Comparison of ENCODE assay signal across 10 cellular contexts in the genomic region with DNA sequence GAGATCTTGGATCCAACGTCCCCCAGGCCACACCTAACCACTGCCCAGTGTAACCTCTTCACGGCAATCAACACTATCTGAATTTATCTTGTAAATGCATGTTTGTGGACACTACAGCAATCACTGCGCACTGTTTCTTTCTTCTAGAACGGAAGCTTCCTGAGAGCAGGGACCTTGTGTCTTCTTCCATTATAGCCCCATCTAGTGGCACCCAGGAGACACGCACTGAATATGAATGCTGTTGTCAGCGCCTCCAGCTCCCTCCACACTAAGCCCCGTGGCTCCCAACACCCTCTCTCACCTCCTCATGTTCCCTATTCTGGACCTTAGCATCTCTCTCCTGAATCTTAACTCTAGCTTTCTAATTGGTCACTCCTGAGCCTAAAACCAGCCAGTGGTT.
A peak's percentile ranks its signal among the peaks of the same experiment; 100 is the strongest.
DNase-seq lines count a peak whose midpoint lies in the region; ATAC-seq, FAIRE-seq and TF ChIP-seq lines count a peak whose summit lies in the region.
"Had no signal": no experiment of that assay in that cellular context is flagged by ENCODE, and none has a peak within 500 bp of the region (broad histone marks: within the 10 kb centered on the region; RNA-seq: fewer than 3 reads in every experiment).

No MANE protein-coding gene starts in this region.

- H3K9me3 ChIP-seq in GM12878 (replicated peaks; ENCODE audit: control insufficient read depth, insufficient read depth, low read length) = no peaks in the 10 kb centered on the region

- 0 out of 2 replicates have a peak, but pooled peaks have one; percentile 20 for TF ChIP-seq RAD21 in GM12878 (IDR thresholded peaks at IDR 0.05; ENCODE audit: insufficient read depth, low read depth, low read length)

- H4K8ac ChIP-seq in mesendoderm (ENCODE audit: low read depth, low read length) = no peak overlapping the region

- in situ Hi-C loops in GM12878 (cut with MboI) = no loop called here

- H3K4me3 ChIP-seq in HFF-Myc (replicated peaks; ENCODE audit: low read depth, low read length) (no peak overlapping the region), GM12878 (no peak overlapping the region), mesendoderm (ENCODE audit: low read length) (no peak overlapping the region)

- DNase-seq in DMS53 (lab: John Stamatoyannopoulos, UW) = peak; percentile 56
- no peak for DNase-seq in HFF-Myc (ENCODE audit: extremely low read depth, low read depth)
- DNase-seq in GM12878 (ENCODE audit: low read depth, low spot score) = no peak
- DNase-seq in mesendoderm = peak; percentile 63
- no peak for DNase-seq in stimulated activated naive CD4-positive, alpha-beta T cell treated with Interleukin-2 at 50 U/mL for 16 hours (lab: John Stamatoyannopoulos, UW)
- no peak for DNase-seq in NCI-H146 treated with DMSO at 0.1 percent for 48 hours (lab: John Stamatoyannopoulos, UW; ENCODE audit: unreplicated experiment)
- DNase-seq in activated T-cell treated with anti-CD3 and anti-CD28 coated beads, Interleukin-2, amount 50 U/mL, for 1 hour = no peak
- no peak for DNase-seq in activated naive CD4-positive, alpha-beta T cell treated with anti-CD3 and anti-CD28 coated beads for 36 hours
- DNase-seq: cortex of kidney, T-helper 9 cell had no signal

- H3K4me1 ChIP-seq in GM12878 (ENCODE audit: control insufficient read depth, insufficient read depth, low read length) (no peaks in the 10 kb centered on the region), mesendoderm (ENCODE audit: control insufficient read depth, low read depth, low read length) (peaks cover 4% of the 10 kb centered on the region)

- no peaks in the 10 kb centered on the region for H4K20me1 ChIP-seq in GM12878 (ENCODE audit: control insufficient read depth, insufficient read depth)

- H3K4me2 ChIP-seq in GM12878 (ENCODE audit: control insufficient read depth, insufficient read depth) = no peak overlapping the region
- H3K4me2 ChIP-seq in mesendoderm (ENCODE audit: low read length) = no peak overlapping the region

- H3K27me3 Mint-ChIP-seq in activated naive CD4-positive, alpha-beta T cell treated with anti-CD3 and anti-CD28 coated beads for 36 hours (ENCODE audit: low read depth) = no peaks in the 10 kb centered on the region

- peak; percentile 73 for ATAC-seq in GM12878

- SMC1A ChIA-PET in GM12878 (lab: Charles Lee; ENCODE audit: uncharacterized antibody, unreplicated experiment) = interaction anchor here (0.6 kb wide), 1 partner anchor 88 kb away, joined by 3 read pairs; no protein-coding TSS in a partner anchor

- no TSS peak for BruUV-seq in GM12878 (replicated peaks; lab: Mats Ljungman, UMichigan)

- peaks cover 13% of the 10 kb centered on the region for H3K4me1 Mint-ChIP-seq in activated naive CD4-positive, alpha-beta T cell treated with anti-CD3 and anti-CD28 coated beads for 36 hours (ENCODE audit: low read depth)

- no peak overlapping the region for H3K4ac ChIP-seq in mesendoderm (ENCODE audit: low read depth, low read length)

- peaks cover 0 to 3% of the 10 kb centered on the region in 2 experiments; a peak in 2 of 4 replicates for H3K36me3 ChIP-seq in GM12878 (ENCODE audit: control insufficient read depth in 2 of 2, insufficient read depth in 2 of 2, low read length in 1 of 2)
- no peaks in the 10 kb centered on the region for H3K36me3 ChIP-seq in mesendoderm (ENCODE audit: control insufficient read depth, insufficient read depth, low read length)

- no peak overlapping the region for H2BK120ac ChIP-seq in mesendoderm (ENCODE audit: low read depth, low read length)

- no peak overlapping the region for H2BK5ac ChIP-seq in mesendoderm (ENCODE audit: low read length)

- no peak overlapping the region for H3K4me3 Mint-ChIP-seq in activated naive CD4-positive, alpha-beta T cell treated with anti-CD3 and anti-CD28 coated beads for 36 hours

- 94% methylated on average over 7 of the region's 7 CpGs for WGBS in GM12878 (ENCODE audit: insufficient coverage, insufficient replicate concordance, low lambda C conversion rate, missing lambda C conversion rate)
- WGBS in mesendoderm (ENCODE audit: extremely low coverage, insufficient coverage, low lambda C conversion rate) = no CpG with 5 or more reads among the region's 7 CpGs

- H3K79me2 ChIP-seq in GM12878 (ENCODE audit: control insufficient read depth, insufficient read depth, low read length) (no peaks in the 10 kb centered on the region), mesendoderm (ENCODE audit: control insufficient read depth, insufficient read depth, low read length) (no peaks in the 10 kb centered on the region)

- intact Hi-C loops in GM12878 (cut with micrococcal nuclease; ENCODE audit: unreplicated experiment) = no loop called here
- intact Hi-C loops in activated naive CD4-positive, alpha-beta T cell treated with anti-CD3 and anti-CD28 coated beads for 36 hours (cut with micrococcal nuclease) = loop anchor here (10.0 kb wide), 1 partner anchor 374 kb away; no protein-coding TSS in a partner anchor

- H3K18ac ChIP-seq in mesendoderm (ENCODE audit: low read length) = no peak overlapping the region

- H3K27ac Mint-ChIP-seq in activated naive CD4-positive, alpha-beta T cell treated with anti-CD3 and anti-CD28 coated beads for 36 hours = no peak overlapping the region

- no peak overlapping the region for H2BK15ac ChIP-seq in mesendoderm (replicated peaks; ENCODE audit: low read depth)

- RAD21 ChIA-PET in GM12878 (lab: Charles Lee; ENCODE audit: unreplicated experiment) = interaction anchor here (0.7 kb wide), 1 partner anchor 439 kb away, joined by 3 read pairs; a partner anchor contains a TSS

- no peak; the same call in 1 of the 2 replicates for TF ChIP-seq POLR2A in GM12878 (IDR thresholded peaks at IDR 0.05; ENCODE audit: low read depth, low read length)

- no peak for FAIRE-seq in GM12878 (lab: Jason Lieb, UNC)

- H2AK5ac ChIP-seq in mesendoderm (ENCODE audit: low read length) = no peak overlapping the region

- H3K56ac ChIP-seq in mesendoderm (ENCODE audit: low read length) = no peak overlapping the region

- no peak overlapping the region for H4K5ac ChIP-seq in mesendoderm (ENCODE audit: low read length)

- no peaks in the 10 kb centered on the region for H3K79me1 ChIP-seq in mesendoderm (ENCODE audit: low read length)

- CTCF ChIA-PET in GM12878 (lab: Yijun Ruan, JAX) = interaction anchor here (1.0 to 1.6 kb wide), 4 partner anchors 12 to 440 kb away, joined by 3 to 4 read pairs (median 4); no protein-coding TSS in a partner anchor
- CTCF ChIA-PET in activated naive CD4-positive, alpha-beta T cell treated with anti-CD3 and anti-CD28 coated beads for 36 hours (lab: Charles Lee) = interaction anchor here (0.5 to 1.7 kb wide), 9 partner anchors 9 to 1158 kb away, joined by 3 to 5 read pairs (median 3); no protein-coding TSS in a partner anchor

- TF ChIP-seq EP300 in GM12878 (IDR thresholded peaks at IDR 0.05; ENCODE audit: borderline replicate concordance in 1 of 2, control insufficient read depth in 1 of 2, low read depth in 2 of 2, low read length in 2 of 2) = no peak

- H3K9me3 Mint-ChIP-seq in activated naive CD4-positive, alpha-beta T cell treated with anti-CD3 and anti-CD28 coated beads for 36 hours = no peaks in the 10 kb centered on the region

- no peaks in the 10 kb centered on the region for H3K27me3 ChIP-seq in GM12878 (replicated peaks in 1 of 2; ENCODE audit: control insufficient read depth in 2 of 2, insufficient read depth in 2 of 2, low read length in 1 of 2)
- H3K27me3 ChIP-seq in mesendoderm (ENCODE audit: insufficient read depth, low read length, poor library complexity) = no peaks in the 10 kb centered on the region

- peak; percentile 59 for TF ChIP-seq CTCF in HFF-Myc (IDR thresholded peaks at IDR 0.05; ENCODE audit: low read depth, low read length, missing control alignments)
- TF ChIP-seq CTCF in GM12878 (IDR thresholded peaks at IDR 0.05 in 2 of 3, conservative IDR thresholded peaks at IDR 0.05 in 1 of 3; ENCODE audit: control insufficient read depth in 2 of 3, extremely low read depth in 1 of 3, insufficient read depth in 1 of 3, low read depth in 3 of 3, low read length in 3 of 3) = peak; percentile 26 to 58 (median 52)

- no peak overlapping the region for H3K23ac ChIP-seq in mesendoderm (ENCODE audit: low read length)

- no peak overlapping the region for H2AFZ ChIP-seq in GM12878 (ENCODE audit: control insufficient read depth, low read depth, low read length)

- no peak overlapping the region for H3K9ac ChIP-seq in GM12878 (ENCODE audit: control insufficient read depth, insufficient read depth, low read length)
- no peak overlapping the region for H3K9ac ChIP-seq in mesendoderm (ENCODE audit: low read length)

- peaks cover 3% of the 10 kb centered on the region for H3K36me3 Mint-ChIP-seq in activated naive CD4-positive, alpha-beta T cell treated with anti-CD3 and anti-CD28 coated beads for 36 hours (ENCODE audit: low read depth)

- POLR2A ChIA-PET in GM12878 (lab: Charles Lee) = no interaction called here

- H3K27ac ChIP-seq in GM12878 (ENCODE audit: control insufficient read depth, insufficient read depth) (no peak overlapping the region), mesendoderm (ENCODE audit: low read depth, low read length) (peak overlapping the region; percentile 30)

TF ChIP-seq in GM12878, 131 proteins besides CTCF, POLR2A, EP300 and RAD21:
- TF ChIP-seq BRCA1 (IDR thresholded peaks at IDR 0.05; ENCODE audit: low read depth, low read length) (no peak), SMC3 (IDR thresholded peaks at IDR 0.05; ENCODE audit: borderline replicate concordance, low read length) (peak; percentile 21; the same call in 1 of the 2 replicates), ZNF274 (IDR thresholded peaks at IDR 0.05; ENCODE audit: insufficient read depth, insufficient read length) (no peak), MTA2 (IDR thresholded peaks at IDR 0.05; ENCODE audit: low read depth) (no peak)

Comparison
In these comparisons a context has a peak if more than half of its experiments do, and no peak if none do; other contexts are left out.
1. DNase-seq: peak in DMS53 (single experiment) and mesendoderm (single experiment); none in HFF-Myc (single experiment), GM12878 (single experiment), stimulated activated naive CD4-positive, alpha-beta T cell treated with Interleukin-2 at 50 U/mL for 16 hours (single experiment), NCI-H146 treated with DMSO at 0.1 percent for 48 hours (single experiment), activated T-cell treated with anti-CD3 and anti-CD28 coated beads, Interleukin-2, amount 50 U/mL, for 1 hour (single experiment) and activated naive CD4-positive, alpha-beta T cell treated with anti-CD3 and anti-CD28 coated beads for 36 hours (single experiment).